ENCODE assay signal across 15 cellular contexts in genomic region chr12:124557518-124558223, GRCh38. TPM values are rescaled to one million over a fixed set of nuclear protein-coding genes. Genes with fewer than 3 reads are reported as not detected.
DNase-seq lines count a peak whose midpoint lies in the region; ATAC-seq and TF ChIP-seq lines count a peak whose summit lies in the region.
"Had no signal": no experiment of that assay in that cellular context is flagged by ENCODE, and none has a peak within 500 bp of the region (broad histone marks: within the 10 kb centered on the region; RNA-seq: fewer than 3 reads in every experiment).

No MANE protein-coding gene starts in this region.

- H3K27me3 ChIP-seq in layer of hippocampus (ENCODE audit: control insufficient read depth, insufficient read depth, low read length): no peaks in the 10 kb centered on the region
- H3K27me3 ChIP-seq: body of pancreas, SJSA1 had no signal

- DNase-seq in DMS 273 (lab: John Stamatoyannopoulos, UW; ENCODE audit: unreplicated experiment) (peak; percentile 73), DMS 273 treated with DMSO at 0.1 percent for 48 hours (lab: John Stamatoyannopoulos, UW) (no peak), cerebellar nuclear complex (lab: John Stamatoyannopoulos, UW) (no peak), RKO (ENCODE audit: low spot score) (no peak)
- DNase-seq: body of pancreas, Caco-2, HCEC 1CT, NCI-H446 treated with DMSO at 0.1 percent for 48 hours had no signal

- no peak for ATAC-seq in HG03571 (IDR thresholded peaks at IDR 0.05; ENCODE audit: unreplicated experiment)
- ATAC-seq: activated CD4-positive, CD25-positive, alpha-beta regulatory T cell treated with anti-CD3 and anti-CD28 coated beads, Interleukin-2, amount 50 U/mL, for 24 hours; body of pancreas had no signal

- H3K27ac ChIP-seq in VCaP (peak overlapping the region; percentile 42; the same call in 1 of the 2 replicates), layer of hippocampus (ENCODE audit: low read depth, low read length) (peak overlapping the region; percentile 40), temporal lobe (ENCODE audit: low read depth, low read length) (peak overlapping the region; percentile 81)
- H3K27ac ChIP-seq: 22Rv1, SJSA1 had no signal

- no peak for TF ChIP-seq CTCF in VCaP (conservative IDR thresholded peaks at IDR 0.05)

RNA-seq across cellular contexts. Expression of gene NCOR2, which starts 9.7 kb away (rescaled TPM):
- 20.7 TPM for total RNA-seq in temporal lobe
